ENCODE assay signal across 18 cellular contexts in the genomic region with DNA sequence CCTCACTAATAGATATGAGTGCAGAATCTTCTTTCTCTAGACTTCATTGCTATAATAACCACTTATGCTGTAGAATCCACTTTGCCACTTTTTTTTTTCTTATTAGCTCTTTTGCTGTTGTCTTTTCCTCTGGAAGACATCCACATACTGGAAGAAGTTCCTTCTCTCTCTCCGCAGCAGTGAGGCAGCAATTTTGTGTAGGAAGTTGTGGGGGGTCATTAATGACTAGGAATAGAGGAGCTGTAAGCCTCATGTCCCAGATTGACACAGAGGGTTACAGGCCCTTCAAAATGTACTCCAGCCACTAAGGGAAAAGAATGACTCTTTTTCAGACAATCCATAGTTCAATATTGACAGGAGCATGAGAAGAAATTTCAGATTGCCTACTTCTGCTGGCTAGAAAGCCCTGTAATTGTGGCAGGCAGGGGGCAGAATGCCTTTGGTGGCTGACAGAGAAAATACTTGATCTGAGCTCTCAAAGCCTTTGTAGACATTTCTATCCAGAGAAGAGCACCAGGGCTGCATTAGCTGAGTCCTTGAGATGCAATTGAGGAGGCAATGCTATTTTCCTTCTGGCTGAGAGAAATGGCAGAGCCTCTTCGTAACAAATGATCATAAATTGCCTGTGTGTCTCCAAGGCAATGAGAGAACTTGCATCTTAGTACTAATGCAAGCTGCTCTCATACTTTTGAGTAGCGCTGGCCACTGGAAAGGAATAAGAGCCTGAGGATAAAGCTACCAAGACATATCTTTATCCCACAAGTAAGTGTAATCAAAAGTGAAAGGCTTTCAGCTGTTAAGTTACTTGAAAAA.
"Had no signal": no experiment of that assay in that cellular context is flagged by ENCODE, and none has a peak within 500 bp of the region (broad histone marks: within the 10 kb centered on the region; RNA-seq: fewer than 3 reads in every experiment).

No MANE protein-coding gene starts in this region.

- ATAC-seq: body of pancreas; foreskin keratinocyte; left cardiac atrium; natural killer cell treated with Interleukin-12 subunit alpha and Interleukin-12 subunit beta and Interleukin-15 and Interleukin-18, amount 100 ng/mL, for 72 hours had no signal

- H3K27ac ChIP-seq: body of pancreas, foreskin keratinocyte, prostate gland, stomach had no signal

- H3K4me3 ChIP-seq: body of pancreas, prostate gland, sigmoid colon, spleen, stomach had no signal

- H3K36me3 ChIP-seq: prostate gland, sigmoid colon, spleen, stomach had no signal

- H3K9me3 ChIP-seq: body of pancreas, prostate gland, stomach had no signal

- H3K4me3 Mint-ChIP-seq: activated naive CD8-positive, alpha-beta T cell; central memory CD8-positive, alpha-beta T cell; memory B cell; natural killer cell treated with Interleukin-12 subunit alpha and Interleukin-12 subunit beta and Interleukin-15 and Interleukin-18, amount 100 ng/mL, for 72 hours had no signal

- H3K27me3 ChIP-seq: body of pancreas, foreskin keratinocyte, sigmoid colon, spleen, stomach had no signal

- DNase-seq: activated CD4-positive, alpha-beta T cell treated with anti-CD3 and anti-CD28 coated beads, Interleukin-2, amount 50 U/mL, for 1 hour; activated CD8-positive, alpha-beta memory T cell treated with anti-CD3 and anti-CD28 coated beads for 24 hours; activated gamma-delta T cell treated with Interleukin-2 at 50 U/mL for 16 hours; amniotic stem cell; body of pancreas; effector memory CD4-positive, alpha-beta T cell; foreskin keratinocyte; left cardiac atrium; sigmoid colon; spleen; stimulated activated CD4-positive, alpha-beta T cell treated with anti-CD3 and anti-CD28 coated beads, Interleukin-1b, Interleukin-23, amount 100 ng/mL, for 48 hours; stomach; SW 1271 had no signal

- H3K4me1 ChIP-seq: body of pancreas, prostate gland, sigmoid colon, spleen, stomach had no signal

- H3K27me3 Mint-ChIP-seq: activated naive CD8-positive, alpha-beta T cell; central memory CD8-positive, alpha-beta T cell; memory B cell; natural killer cell treated with Interleukin-12 subunit alpha and Interleukin-12 subunit beta and Interleukin-15 and Interleukin-18, amount 100 ng/mL, for 72 hours had no signal

- H3K4me1 Mint-ChIP-seq: central memory CD8-positive, alpha-beta T cell; memory B cell had no signal

- H3K36me3 Mint-ChIP-seq: activated naive CD8-positive, alpha-beta T cell; memory B cell; natural killer cell treated with Interleukin-12 subunit alpha and Interleukin-12 subunit beta and Interleukin-15 and Interleukin-18, amount 100 ng/mL, for 72 hours had no signal

- H3K27ac Mint-ChIP-seq: activated naive CD8-positive, alpha-beta T cell; memory B cell; natural killer cell treated with Interleukin-12 subunit alpha and Interleukin-12 subunit beta and Interleukin-15 and Interleukin-18, amount 100 ng/mL, for 72 hours had no signal
